ENCODE assay signal across 20 cellular contexts in the genomic region with DNA sequence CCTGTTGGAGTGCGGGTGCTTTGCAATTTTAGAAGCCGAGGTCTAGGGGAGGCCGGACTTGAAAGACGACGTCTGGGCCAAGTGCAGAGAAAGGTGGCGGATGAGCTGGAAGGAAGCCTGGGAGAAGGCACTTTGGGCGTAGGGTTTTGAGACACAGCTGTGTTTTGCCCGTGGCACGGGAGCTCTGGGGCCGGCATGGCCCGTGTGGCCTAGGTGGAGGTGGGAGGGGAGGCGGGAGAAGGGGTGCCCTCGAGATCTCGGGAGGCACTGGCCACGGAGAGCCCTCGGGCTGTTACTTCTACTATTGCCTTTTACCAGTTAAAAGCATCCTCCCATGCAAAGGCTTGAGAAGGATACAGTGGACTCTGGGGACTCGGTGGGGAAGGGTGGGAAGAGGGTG.
DNase-seq lines count a peak whose midpoint lies in the region; ATAC-seq and TF ChIP-seq lines count a peak whose summit lies in the region.
"Had no signal": no experiment of that assay in that cellular context is flagged by ENCODE, and none has a peak within 500 bp of the region (broad histone marks: within the 10 kb centered on the region; RNA-seq: fewer than 3 reads in every experiment).

No MANE protein-coding gene starts in this region.

- H2BK120ac ChIP-seq in neuronal stem cell (ENCODE audit: low read depth, low read length): no peak overlapping the region

- H3K36me3 ChIP-seq in heart right ventricle: no peaks in the 10 kb centered on the region
- H3K36me3 ChIP-seq in neuronal stem cell (replicated peaks in 1 of 2; ENCODE audit: control insufficient read depth in 2 of 2, insufficient read depth in 2 of 2, low read length in 2 of 2): no peaks in the 10 kb centered on the region
- H3K36me3 ChIP-seq: suprapubic skin had no signal

- peak overlapping the region; percentile 36 for H2AK5ac ChIP-seq in neuronal stem cell (ENCODE audit: low read depth, low read length)

- no peak overlapping the region for H3K9ac ChIP-seq in neuronal stem cell (ENCODE audit: low read depth, low read length, poor library complexity)

- H3K18ac ChIP-seq in neuronal stem cell (ENCODE audit: low read length): peak overlapping the region; percentile 9

- no peak overlapping the region for H3K4me2 ChIP-seq in neuronal stem cell (ENCODE audit: insufficient read depth, low read length, poor library complexity, severe bottlenecking)

- intact Hi-C loops in heart right ventricle (cut with DNase I) (loop anchor here in 1 of 10 donors (5.0 kb wide), 1 partner anchor 163 kb away; the partner anchor contains the start of gene FOXL1), left cardiac atrium (cut with DNase I) (no loop called here)

- H4K8ac ChIP-seq in neuronal stem cell (ENCODE audit: low read depth, low read length): no peak overlapping the region

- H3K9me3 ChIP-seq in heart right ventricle (no peaks in the 10 kb centered on the region), neuronal stem cell (replicated peaks in 1 of 2; ENCODE audit: control insufficient read depth in 2 of 2, insufficient read depth in 1 of 2, low read depth in 1 of 2, low read length in 2 of 2) (peaks cover 0 to 4% of the 10 kb centered on the region in 2 donors)
- H3K9me3 ChIP-seq: suprapubic skin had no signal

- peaks cover 53% of the 10 kb centered on the region for H3K27me3 Mint-ChIP-seq in type B pancreatic cell
- peaks cover 44% of the 10 kb centered on the region for H3K27me3 Mint-ChIP-seq in activated T-cell treated with anti-CD3 and anti-CD28 coated beads, Interleukin-2, amount 50 U/mL, for 72 hours (ENCODE audit: low read depth)

- H4K91ac ChIP-seq in neuronal stem cell (ENCODE audit: low read depth, low read length, poor library complexity): no peak overlapping the region

- H2BK12ac ChIP-seq in neuronal stem cell (ENCODE audit: low read length): no peak overlapping the region

- no peak overlapping the region for H3K14ac ChIP-seq in neuronal stem cell (ENCODE audit: low read length)

- H3K4me3 ChIP-seq in heart right ventricle (no peak overlapping the region), coronary artery (peak overlapping the region; percentile 67), neuronal stem cell (ENCODE audit: low read length in 2 of 2) (no peak overlapping the region)

- DNase-seq in heart right ventricle (no peak), left cardiac atrium (no peak), coronary artery (ENCODE audit: low spot score) (no peak), neuronal stem cell (ENCODE audit: low spot score) (no peak), type B pancreatic cell (ENCODE audit: extremely low spot score, unreplicated experiment) (no peak), foreskin melanocyte (no peak)
- DNase-seq in activated T-cell treated with anti-CD3 and anti-CD28 coated beads, Interleukin-2, amount 50 U/mL, for 72 hours: no peak
- DNase-seq: activated naive CD8-positive, alpha-beta T cell treated with anti-CD3 and anti-CD28 coated beads for 36 hours; CD4-positive, CD25-positive, alpha-beta regulatory T cell; DMS153; MM.1S; NCI-H1694; NCI-H2227 treated with DMSO at 0.1 percent for 48 hours; NCI-H82; posterior cingulate gyrus had no signal

- no peak for ATAC-seq in heart right ventricle
- no peak for ATAC-seq in left cardiac atrium
- no peak for ATAC-seq in HG03175 (IDR thresholded peaks at IDR 0.05; ENCODE audit: unreplicated experiment)
- no peak for ATAC-seq in activated T-cell treated with anti-CD3 and anti-CD28 coated beads, Interleukin-2, amount 50 U/mL, for 72 hours (replicated peaks in 1 of 2)
- ATAC-seq: activated CD4-positive, CD25-positive, alpha-beta regulatory T cell treated with anti-CD3 and anti-CD28 coated beads, Interleukin-2, amount 50 U/mL, for 24 hours; foreskin keratinocyte had no signal

- peak overlapping the region in 7 of 10 donors; percentile 64 to 90 (median 82) for H3K27ac ChIP-seq in heart right ventricle
- peak overlapping the region; percentile 87 to 92 for H3K27ac ChIP-seq in coronary artery
- H3K27ac ChIP-seq in neuronal stem cell (replicated peaks; ENCODE audit: low read length): no peak overlapping the region
- H3K27ac ChIP-seq: foreskin keratinocyte, suprapubic skin had no signal

- no peak overlapping the region for H2BK5ac ChIP-seq in neuronal stem cell (ENCODE audit: low read length)

- no peak overlapping the region for H3K23ac ChIP-seq in neuronal stem cell (ENCODE audit: low read depth, low read length, poor library complexity)

- peak overlapping the region; percentile 26 for H3K27ac Mint-ChIP-seq in type B pancreatic cell
- H3K27ac Mint-ChIP-seq in activated T-cell treated with anti-CD3 and anti-CD28 coated beads, Interleukin-2, amount 50 U/mL, for 72 hours: no peak overlapping the region
- H3K27ac Mint-ChIP-seq: activated naive CD8-positive, alpha-beta T cell treated with anti-CD3 and anti-CD28 coated beads for 36 hours had no signal

- TF ChIP-seq CTCF in heart right ventricle (IDR thresholded peaks at IDR 0.05) (no peak), coronary artery (IDR thresholded peaks at IDR 0.05) (no peak), type B pancreatic cell (conservative IDR thresholded peaks at IDR 0.05) (no peak)

- H3K36me3 Mint-ChIP-seq in type B pancreatic cell: no peaks in the 10 kb centered on the region
- H3K36me3 Mint-ChIP-seq in activated T-cell treated with anti-CD3 and anti-CD28 coated beads, Interleukin-2, amount 50 U/mL, for 72 hours (ENCODE audit: insufficient read depth in 2 of 2): no peaks in the 10 kb centered on the region
- H3K36me3 Mint-ChIP-seq: activated naive CD8-positive, alpha-beta T cell treated with anti-CD3 and anti-CD28 coated beads for 36 hours; CD4-positive, CD25-positive, alpha-beta regulatory T cell; IgD-negative memory B cell had no signal

- H2BK15ac ChIP-seq in neuronal stem cell (ENCODE audit: low read length): no peak overlapping the region

- H3K4me1 Mint-ChIP-seq in type B pancreatic cell (ENCODE audit: unreplicated experiment): peaks cover 29% of the 10 kb centered on the region
- peaks cover 10% of the 10 kb centered on the region for H3K4me1 Mint-ChIP-seq in activated T-cell treated with anti-CD3 and anti-CD28 coated beads, Interleukin-2, amount 50 U/mL, for 72 hours (ENCODE audit: low read depth)

- H3K27me3 ChIP-seq in heart right ventricle (peaks cover 0 to 24% (median 0%) of the 10 kb centered on the region in 7 donors), neuronal stem cell (ENCODE audit: control insufficient read depth in 3 of 3, insufficient read depth in 3 of 3, low read depth in 1 of 3, low read length in 3 of 3) (no peaks in the 10 kb centered on the region)

- peak overlapping the region; percentile 26 for H3K4me3 Mint-ChIP-seq in type B pancreatic cell
- no peak overlapping the region for H3K4me3 Mint-ChIP-seq in activated T-cell treated with anti-CD3 and anti-CD28 coated beads, Interleukin-2, amount 50 U/mL, for 72 hours
- H3K4me3 Mint-ChIP-seq: CD4-positive, CD25-positive, alpha-beta regulatory T cell had no signal

- H3K79me1 ChIP-seq in neuronal stem cell (ENCODE audit: low read depth, low read length): no peaks in the 10 kb centered on the region

- peaks cover 5% of the 10 kb centered on the region for H3K9me3 Mint-ChIP-seq in type B pancreatic cell
- no peaks in the 10 kb centered on the region for H3K9me3 Mint-ChIP-seq in activated T-cell treated with anti-CD3 and anti-CD28 coated beads, Interleukin-2, amount 50 U/mL, for 72 hours
- H3K9me3 Mint-ChIP-seq: activated naive CD8-positive, alpha-beta T cell treated with anti-CD3 and anti-CD28 coated beads for 36 hours; IgD-negative memory B cell had no signal

- 80% methylated on average over 17 of the region's 17 CpGs for WGBS in heart right ventricle, 2 donors
- WGBS in neuronal stem cell (ENCODE audit: extremely low coverage in 2 of 2, insufficient read length in 2 of 2, insufficient replicate concordance in 1 of 2), 2 donors: no CpG with 5 or more reads among the region's 17 CpGs

- no peak overlapping the region for H3K4ac ChIP-seq in neuronal stem cell (ENCODE audit: low read length)

- no peak overlapping the region for H2AFZ ChIP-seq in neuronal stem cell (ENCODE audit: low read length)

- H3K4me1 ChIP-seq in heart right ventricle: peaks cover 0 to 17% (median 5%) of the 10 kb centered on the region in 9 donors
- H3K4me1 ChIP-seq in neuronal stem cell (ENCODE audit: control insufficient read depth in 2 of 2, insufficient read depth in 1 of 2, low read depth in 1 of 2, low read length in 2 of 2): peaks cover 0 to 19% of the 10 kb centered on the region in 2 donors
